In the genomic region with DNA sequence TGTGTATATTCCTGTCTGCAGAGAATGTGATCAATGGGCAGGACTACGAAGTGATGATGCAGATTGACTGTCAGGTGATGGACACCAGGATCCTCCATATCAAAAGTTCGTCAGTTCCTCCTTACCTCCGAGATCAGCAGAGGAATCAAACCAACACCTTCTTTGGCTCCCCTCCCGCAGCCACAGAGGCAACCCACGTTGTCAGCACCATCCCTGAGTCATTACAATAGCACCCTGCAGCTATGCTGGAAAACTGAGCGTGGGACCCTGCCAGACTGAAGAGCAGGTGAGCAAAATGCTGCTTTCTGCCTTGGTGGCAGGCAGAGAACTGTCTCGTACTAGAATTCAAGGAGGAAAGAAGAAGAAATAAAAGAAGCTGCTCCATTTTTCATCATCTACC, we compare ENCODE assay signal across 22 cellular contexts.
DNase-seq lines count a peak whose midpoint lies in the region; ATAC-seq and TF ChIP-seq lines count a peak whose summit lies in the region.
"Had no signal": no experiment of that assay in that cellular context is flagged by ENCODE, and none has a peak within 500 bp of the region (broad histone marks: within the 10 kb centered on the region; RNA-seq: fewer than 3 reads in every experiment).

No MANE protein-coding gene starts in this region.

- H3K4me1 Mint-ChIP-seq in activated T-helper 2 cell treated with anti-CD3 and anti-CD28 coated beads, Interferon-gamma antibody, Interleukin-2, Interleukin-4, amounts not matched to agents 10 μg/mL and 5 μg/mL and 100 μg/mL, durations not matched to agents 14 hours and 24 hours and 36 hours (ENCODE audit: low read depth): peaks cover 39% of the 10 kb centered on the region

- H3K9me3 Mint-ChIP-seq in activated T-helper 2 cell treated with anti-CD3 and anti-CD28 coated beads, Interferon-gamma antibody, Interleukin-2, Interleukin-4, amounts not matched to agents 10 μg/mL and 5 μg/mL and 100 μg/mL, durations not matched to agents 14 hours and 24 hours and 36 hours: no peaks in the 10 kb centered on the region
- H3K9me3 Mint-ChIP-seq: activated naive CD8-positive, alpha-beta T cell treated with anti-CD3 and anti-CD28 coated beads, Interleukin-2, amount 50 U/mL, for 24 hours; CD8-positive, alpha-beta memory T cell had no signal

- no peak for ATAC-seq in GM21619 (IDR thresholded peaks at IDR 0.05; ENCODE audit: unreplicated experiment)
- ATAC-seq in HG02870 (IDR thresholded peaks at IDR 0.05; ENCODE audit: unreplicated experiment): no peak
- ATAC-seq: activated naive CD8-positive, alpha-beta T cell treated with anti-CD3 and anti-CD28 coated beads, Interleukin-2, amount 50 U/mL, for 24 hours; left lobe of liver; stimulated activated naive CD8-positive, alpha-beta T cell treated with anti-CD3 and anti-CD28 coated beads, Interleukin-15, Interleukin-2, amounts not matched to agents 100 U/mL and 50 U/mL, for 24 hours; upper lobe of right lung had no signal

- H3K27me3 Mint-ChIP-seq in activated T-helper 2 cell treated with anti-CD3 and anti-CD28 coated beads, Interferon-gamma antibody, Interleukin-2, Interleukin-4, amounts not matched to agents 10 μg/mL and 5 μg/mL and 100 μg/mL, durations not matched to agents 14 hours and 24 hours and 36 hours (ENCODE audit: low read depth): no peaks in the 10 kb centered on the region
- H3K27me3 Mint-ChIP-seq: activated naive CD8-positive, alpha-beta T cell treated with anti-CD3 and anti-CD28 coated beads, Interleukin-2, amount 50 U/mL, for 24 hours; CD8-positive, alpha-beta memory T cell had no signal

- TF ChIP-seq CTCF in choroid plexus epithelial cell (conservative IDR thresholded peaks at IDR 0.05; ENCODE audit: low read depth, low read length): no peak

- no peak overlapping the region for H3K4me3 ChIP-seq in choroid plexus epithelial cell (ENCODE audit: low read depth, low read length)
- H3K4me3 ChIP-seq: coronary artery, esophagus muscularis mucosa, SK-N-MC, smooth muscle cell, upper lobe of right lung had no signal

- no peak overlapping the region for H3K4me3 Mint-ChIP-seq in activated T-helper 2 cell treated with anti-CD3 and anti-CD28 coated beads, Interferon-gamma antibody, Interleukin-2, Interleukin-4, amounts not matched to agents 10 μg/mL and 5 μg/mL and 100 μg/mL, durations not matched to agents 14 hours and 24 hours and 36 hours (ENCODE audit: low read depth)
- H3K4me3 Mint-ChIP-seq: activated naive CD8-positive, alpha-beta T cell treated with anti-CD3 and anti-CD28 coated beads, Interleukin-2, amount 50 U/mL, for 24 hours; CD8-positive, alpha-beta memory T cell had no signal

- no peak overlapping the region for H3K27ac Mint-ChIP-seq in activated T-helper 2 cell treated with anti-CD3 and anti-CD28 coated beads, Interferon-gamma antibody, Interleukin-2, Interleukin-4, amounts not matched to agents 10 μg/mL and 5 μg/mL and 100 μg/mL, durations not matched to agents 14 hours and 24 hours and 36 hours
- H3K27ac Mint-ChIP-seq: activated naive CD8-positive, alpha-beta T cell treated with anti-CD3 and anti-CD28 coated beads, Interleukin-2, amount 50 U/mL, for 24 hours had no signal

- peak; percentile 28 to 31 for DNase-seq in activated T-cell treated with anti-CD3 and anti-CD28 coated beads, Interleukin-2, amount 50 U/mL, for 48 hours
- DNase-seq in activated T-cell treated with anti-CD3 and anti-CD28 coated beads for 4 hours (no peak), RPMI7951 (ENCODE audit: low read depth) (peak; percentile 80), choroid plexus epithelial cell (ENCODE audit: low read depth) (peak; percentile 56), putamen (ENCODE audit: low spot score) (peak; percentile 77)
- no peak for DNase-seq in activated T-helper 2 cell treated with anti-CD3 and anti-CD28 coated beads, Interferon-gamma antibody, Interleukin-2, Interleukin-4, amounts not matched to agents 10 μg/mL and 5 μg/mL and 100 μg/mL, durations not matched to agents 14 hours and 24 hours and 36 hours (ENCODE audit: low spot score)
- DNase-seq: activated naive CD8-positive, alpha-beta T cell treated with anti-CD3 and anti-CD28 coated beads, Interleukin-2, amount 50 U/mL, for 24 hours; CD8-positive, alpha-beta memory T cell; H7; NCI-H2029; NCI-H510A treated with DMSO at 0.1 percent for 48 hours; OCI-M1; stimulated activated naive CD8-positive, alpha-beta T cell treated with anti-CD3 and anti-CD28 coated beads, Interleukin-15, Interleukin-2, amounts not matched to agents 100 U/mL and 50 U/mL, for 24 hours; upper lobe of right lung; WERI-Rb-1 had no signal

- intact Hi-C loops in activated T-helper 2 cell treated with anti-CD3 and anti-CD28 coated beads, Interferon-gamma antibody, Interleukin-2, Interleukin-4, amounts not matched to agents 10 μg/mL and 5 μg/mL and 100 μg/mL, durations not matched to agents 14 hours and 24 hours and 36 hours (cut with micrococcal nuclease): no loop called here

- H3K36me3 Mint-ChIP-seq in activated T-helper 2 cell treated with anti-CD3 and anti-CD28 coated beads, Interferon-gamma antibody, Interleukin-2, Interleukin-4, amounts not matched to agents 10 μg/mL and 5 μg/mL and 100 μg/mL, durations not matched to agents 14 hours and 24 hours and 36 hours (ENCODE audit: low read depth): peaks cover 38% of the 10 kb centered on the region

Comparison
In these comparisons a context has a peak if more than half of its experiments do, and no peak if none do; other contexts are left out.
1. DNase-seq: peak in activated T-cell treated with anti-CD3 and anti-CD28 coated beads, Interleukin-2, amount 50 U/mL, for 48 hours (2 of 2), RPMI7951 (single experiment), choroid plexus epithelial cell (single experiment) and putamen (single experiment); none in activated T-cell treated with anti-CD3 and anti-CD28 coated beads for 4 hours (single experiment) and activated T-helper 2 cell treated with anti-CD3 and anti-CD28 coated beads, Interferon-gamma antibody, Interleukin-2, Interleukin-4, amounts not matched to agents 10 μg/mL and 5 μg/mL and 100 μg/mL, durations not matched to agents 14 hours and 24 hours and 36 hours (single experiment).